ENCODE assay signal across 20 cellular contexts in genomic region chr7:28858206-28858605, GRCh38.
DNase-seq lines count a peak whose midpoint lies in the region; ATAC-seq and TF ChIP-seq lines count a peak whose summit lies in the region.
"Had no signal": no experiment of that assay in that cellular context is flagged by ENCODE, and none has a peak within 500 bp of the region (broad histone marks: within the 10 kb centered on the region; RNA-seq: fewer than 3 reads in every experiment).

No MANE protein-coding gene starts in this region.

- H3K27me3 ChIP-seq in left ventricle myocardium inferior (ENCODE audit: low read depth) = peaks cover 13% of the 10 kb centered on the region

- no peak overlapping the region for H3K27ac ChIP-seq in left ventricle myocardium inferior (replicated peaks)
- H3K27ac ChIP-seq: skin epidermis, transverse colon had no signal

- TF ChIP-seq CTCF in epithelial cell of esophagus (IDR thresholded peaks at IDR 0.05; ENCODE audit: insufficient read depth, low read depth, low read length, missing control alignments) = no peak
- TF ChIP-seq CTCF in left ventricle myocardium inferior (IDR thresholded peaks at IDR 0.05; ENCODE audit: borderline replicate concordance) = no peak

- H3K4me3 ChIP-seq in epithelial cell of esophagus (ENCODE audit: low read length) (no peak overlapping the region), left ventricle myocardium inferior (no peak overlapping the region)
- H3K4me3 ChIP-seq: skin epidermis, transverse colon had no signal

- no peak for ATAC-seq in GM19395 (IDR thresholded peaks at IDR 0.05; ENCODE audit: unreplicated experiment)
- ATAC-seq: left colon had no signal

- H3K4me1 ChIP-seq in left ventricle myocardium inferior = peaks cover 13% of the 10 kb centered on the region

- peak; percentile 50 for DNase-seq in ELR (ENCODE audit: low read depth)
- peak; percentile 59 for DNase-seq in NCI-H226
- DNase-seq in epithelial cell of esophagus (ENCODE audit: low read depth) = peak; percentile 89
- DNase-seq in kidney tubule cell (ENCODE audit: low spot score) = peak; percentile 73
- DNase-seq in left ventricle myocardium inferior = no peak
- DNase-seq in CD1c-positive myeloid dendritic cell (ENCODE audit: extremely low spot score) = no peak
- DNase-seq in activated gamma-delta T cell (lab: John Stamatoyannopoulos, UW) = no peak
- DNase-seq: activated CD4-positive, alpha-beta T cell treated with anti-CD3 and anti-CD28 coated beads, Interleukin-2, amount 50 U/mL, for 1 hour; activated CD8-positive, alpha-beta memory T cell treated with anti-CD3 and anti-CD28 coated beads, Interleukin-2, amount 50 U/mL, for 4 hours; anterior cingulate cortex; Calu3; H7; left colon; midbrain; NCI-H2029; NCI-H446; nephron progenitor cell; transverse colon had no signal

- H3K9me3 ChIP-seq in left ventricle myocardium inferior (replicated peaks) = no peaks in the 10 kb centered on the region
- H3K9me3 ChIP-seq: transverse colon had no signal

- intact Hi-C loops in left ventricle myocardium inferior (cut with micrococcal nuclease) = loop anchor here (10.0 kb wide), 1 partner anchor 243 kb away; no protein-coding TSS in a partner anchor

- no peaks in the 10 kb centered on the region for H3K36me3 ChIP-seq in left ventricle myocardium inferior
- H3K36me3 ChIP-seq: transverse colon had no signal

Comparison
In these comparisons a context has a peak if more than half of its experiments do, and no peak if none do; other contexts are left out.
1. DNase-seq: peak in ELR (single experiment), NCI-H226 (single experiment), epithelial cell of esophagus (single experiment) and kidney tubule cell (single experiment); none in left ventricle myocardium inferior (single experiment), CD1c-positive myeloid dendritic cell (single experiment) and activated gamma-delta T cell (single experiment).